Comparison of ENCODE assay signal across 24 cellular contexts in genomic region chr17:79609175-79609589, GRCh38. TPM values are rescaled to one million over a fixed set of nuclear protein-coding genes. Genes with fewer than 3 reads are reported as not detected.
DNase-seq lines count a peak whose midpoint lies in the region; ATAC-seq and TF ChIP-seq lines count a peak whose summit lies in the region.
"Had no signal": no experiment of that assay in that cellular context is flagged by ENCODE, and none has a peak within 500 bp of the region (broad histone marks: within the 10 kb centered on the region; RNA-seq: fewer than 3 reads in every experiment).

No MANE protein-coding gene starts in this region.

- H3K9me3 ChIP-seq in WERI-Rb-1 (ENCODE audit: severe bottlenecking) = no peaks in the 10 kb centered on the region
- H3K9me3 ChIP-seq in iPS-18a (ENCODE audit: control insufficient read depth, low read depth, low read length) = no peaks in the 10 kb centered on the region
- H3K9me3 ChIP-seq in sigmoid colon = no peaks in the 10 kb centered on the region

- H3K27me3 ChIP-seq in WERI-Rb-1 (ENCODE audit: insufficient read depth, low read depth, severe bottlenecking) (no peaks in the 10 kb centered on the region), iPS-18a (ENCODE audit: control insufficient read depth, insufficient read depth, low read length) (peaks cover 75% of the 10 kb centered on the region), sigmoid colon (peaks cover 4 to 32% (median 5%) of the 10 kb centered on the region in 3 donors)

- peaks cover 8% of the 10 kb centered on the region; the same call in 1 of the 2 replicates for H3K36me3 ChIP-seq in WERI-Rb-1
- H3K36me3 ChIP-seq in iPS-18a (ENCODE audit: control insufficient read depth, low read depth, low read length) = no peaks in the 10 kb centered on the region
- peaks cover 0 to 11% (median 0%) of the 10 kb centered on the region in 4 donors for H3K36me3 ChIP-seq in sigmoid colon
- H3K36me3 ChIP-seq: cardiac muscle cell had no signal

- ATAC-seq in GM18870 (IDR thresholded peaks at IDR 0.05; ENCODE audit: unreplicated experiment) = no peak
- ATAC-seq: K562 had no signal

- H3K27ac ChIP-seq in WERI-Rb-1 = peak overlapping the region; percentile 20; the same call in 1 of the 2 replicates
- no peak overlapping the region for H3K27ac ChIP-seq in iPS-18a (ENCODE audit: low read length)
- H3K27ac ChIP-seq in sigmoid colon = peak overlapping the region in 3 of 4 donors; percentile 81 to 91 (median 91)
- H3K27ac ChIP-seq: cardiac muscle cell, skin epidermis had no signal

- in situ Hi-C loops in G401 (cut with HindIII; ENCODE audit: low sequenced_read_pairs) = no loop called here

- no peak for TF ChIP-seq POLR2A in sigmoid colon (IDR thresholded peaks at IDR 0.05)

- 9 to 20% methylated on average over 27 of the region's 27 CpGs for WGBS in sigmoid colon, 2 donors

- peak; percentile 35 for DNase-seq in G401 (ENCODE audit: low spot score)
- DNase-seq in WERI-Rb-1 = no peak
- no peak for DNase-seq in sigmoid colon
- no peak for DNase-seq in activated CD4-positive, CD25-positive, alpha-beta regulatory T cell (lab: John Stamatoyannopoulos, UW)
- no peak for DNase-seq in activated CD4-positive, alpha-beta T cell treated with anti-CD3 and anti-CD28 coated beads, Interleukin-2, amount 50 U/mL, for 4 hours
- DNase-seq: activated B cell treated with CpG ODN at 0.5 μM for 24 hours; activated CD8-positive, alpha-beta T cell treated with anti-CD3 and anti-CD28 coated beads for 36 hours; activated naive CD4-positive, alpha-beta T cell; activated T-cell treated with anti-CD3 and anti-CD28 coated beads, Interleukin-2, amount 50 U/mL, for 24 hours; CD8-positive, alpha-beta memory T cell; HFFc6; kidney glomerular epithelial cell; mammary epithelial cell; NCI-H1694; NCI-H226; posterior cingulate gyrus; stimulated activated CD4-positive, alpha-beta T cell treated with anti-CD3 and anti-CD28 coated beads, Interleukin-2, amount 100 ng/mL, for 24 hours; stimulated activated naive CD4-positive, alpha-beta T cell had no signal

- no peak for TF ChIP-seq CTCF in WERI-Rb-1 (IDR thresholded peaks at IDR 0.05; ENCODE audit: low read depth, low read length)
- TF ChIP-seq CTCF in sigmoid colon (IDR thresholded peaks at IDR 0.05) = no peak

- intact Hi-C loops in sigmoid colon (cut with DNase I) = loop anchor here (2.0 to 5.0 kb wide), 2 partner anchors 50 to 202 kb away; no protein-coding TSS in a partner anchor

- no peak for TF ChIP-seq EP300 in sigmoid colon (IDR thresholded peaks at IDR 0.05)

- H3K4me1 ChIP-seq in iPS-18a (ENCODE audit: control insufficient read depth, low read depth, low read length) (no peaks in the 10 kb centered on the region), sigmoid colon (peaks cover 0 to 67% (median 50%) of the 10 kb centered on the region in 4 donors)

- H3K4me3 ChIP-seq in WERI-Rb-1 (ENCODE audit: low read depth, low read length) (peak overlapping the region; percentile 81), iPS-18a (ENCODE audit: low read length) (peak overlapping the region; percentile 6), sigmoid colon (peak overlapping the region; percentile 62 to 92 (median 85))
- H3K4me3 ChIP-seq: cardiac muscle cell, K562 had no signal

- H3K9ac ChIP-seq in iPS-18a (ENCODE audit: low read length) = no peak overlapping the region

RNA-seq across cellular contexts. Expression of gene RBFOX3, which starts 1.7 kb away (rescaled TPM):
- not detected in 2 replicates for total RNA-seq in G401 (2014; rRNA removed; shearing (Covaris generic))
- 10 to 100 TPM; 30.1 to 82.9 (median 49.5) TPM for total RNA-seq in sigmoid colon
- 1 to 10 TPM in 2 of 3 donors, not detected in 1; 1.2 to 2.4 TPM for polyA plus RNA-seq in sigmoid colon
- total RNA-seq: activated CD8-positive, alpha-beta T cell treated with anti-CD3 and anti-CD28 coated beads for 36 hours; CD8-positive, alpha-beta memory T cell; fibroblast of villous mesenchyme; HFFc6; K562; mammary epithelial cell had no signal
- polyA plus RNA-seq: CD8-positive, alpha-beta memory T cell; K562; mammary epithelial cell had no signal

Comparison
In these comparisons a context has a peak if more than half of its experiments do, and no peak if none do; other contexts are left out.
1. H3K4me3 ChIP-seq: peak in every context shown above with its lines; median percentile 85 in sigmoid colon; 81 in WERI-Rb-1; 6 in iPS-18a.
2. RNA of gene RBFOX3, which starts 1.7 kb away (total RNA-seq): 30.1 to 82.9 TPM in sigmoid colon; not detected in G401; every median in the first group is over 10 times any median in the second.